ENCODE assay signal across 1 cellular context in genomic region chr4:63556332-63556731, GRCh38.
TF ChIP-seq lines count a peak whose summit lies in the region.

No MANE protein-coding gene starts in this region.

TF ChIP-seq in H1, 55 proteins besides CTCF, POLR2A, EP300 and RAD21 (continued from another document):
- TF ChIP-seq BCL11A (IDR thresholded peaks at IDR 0.05; ENCODE audit: low read depth in 2 of 2, low read length in 2 of 2) (no peak), TAF1 (IDR thresholded peaks at IDR 0.05; ENCODE audit: low read depth, low read length) (no peak), EZH2 (IDR thresholded peaks at IDR 0.05; ENCODE audit: low read depth, low read length, severe bottlenecking) (no peak), HDAC6 (IDR thresholded peaks at IDR 0.05; ENCODE audit: low read depth, low read length) (no peak), RNF2 (IDR thresholded peaks at IDR 0.05; ENCODE audit: borderline replicate concordance, low read depth, low read length, missing control alignments, poor library complexity, severe bottlenecking) (no peak)
